ENCODE assay signal across 10 cellular contexts in genomic region chr17:51585514-51586104, GRCh38.
A peak's percentile ranks its signal among the peaks of the same experiment; 100 is the strongest.
DNase-seq lines count a peak whose midpoint lies in the region; ATAC-seq and TF ChIP-seq lines count a peak whose summit lies in the region.
"Had no signal": no experiment of that assay in that cellular context is flagged by ENCODE, and none has a peak within 500 bp of the region (broad histone marks: within the 10 kb centered on the region; RNA-seq: fewer than 3 reads in every experiment).

No MANE protein-coding gene starts in this region.

- no peaks in the 10 kb centered on the region for H3F3A ChIP-seq in PC-9 (ENCODE audit: insufficient read depth, low read depth)

- no peak overlapping the region for H2AFZ ChIP-seq in PC-9

- DNase-seq in A172 (ENCODE audit: low spot score) (peak; percentile 3), PC-9 (peak in 1 of 2 experiments; percentile 1), iPS DF 19.7 (ENCODE audit: low read depth, low spot score) (peak; percentile 20)
- DNase-seq: effector memory CD8-positive, alpha-beta T cell; NCI-H1694 had no signal

- H3K36me3 ChIP-seq in PC-9 (ENCODE audit: low read depth), result no peaks in the 10 kb centered on the region

- BruUV-seq in PC-9 (replicated peaks; lab: Mats Ljungman, UMichigan), result no TSS peak

- H3K27me3 ChIP-seq in PC-9 (ENCODE audit: insufficient read depth, low read depth), result no peaks in the 10 kb centered on the region

- ATAC-seq in GM18505 (IDR thresholded peaks at IDR 0.05; ENCODE audit: unreplicated experiment) (no peak), GM21367 (IDR thresholded peaks at IDR 0.05; ENCODE audit: unreplicated experiment) (no peak), HG03045 (IDR thresholded peaks at IDR 0.05; ENCODE audit: unreplicated experiment) (no peak), GM19035 (IDR thresholded peaks at IDR 0.05; ENCODE audit: unreplicated experiment) (no peak)
- ATAC-seq: effector memory CD8-positive, alpha-beta T cell had no signal

- no peak overlapping the region for H3K4me3 ChIP-seq in GM12875 (ENCODE audit: low read depth, low read length)
- H3K4me3 ChIP-seq in PC-9, result no peak overlapping the region

- H3K4me2 ChIP-seq in PC-9, result no peak overlapping the region

- H3K9me2 ChIP-seq in PC-9 (ENCODE audit: insufficient read depth), result no peaks in the 10 kb centered on the region

- TF ChIP-seq POLR2A in GM18505 (IDR thresholded peaks at IDR 0.05; ENCODE audit: borderline replicate concordance, extremely low read depth, insufficient read depth, insufficient read length), result no peak

- H3K9me3 ChIP-seq in PC-9 (ENCODE audit: insufficient read depth, low read depth), result peaks cover 3% of the 10 kb centered on the region; the same call in 1 of the 2 replicates

- CTCF ChIA-PET in PC-9 (lab: Charles Lee), result interaction anchor here (0.5 kb wide), 1 partner anchor 30 kb away, joined by 3 read pairs; no protein-coding TSS in a partner anchor

- H3K79me2 ChIP-seq in PC-9 (ENCODE audit: low read depth), result no peaks in the 10 kb centered on the region

- 0 out of 2 replicates have a peak, but pooled peaks have one; percentile 25 for TF ChIP-seq CTCF in GM12875 (IDR thresholded peaks at IDR 0.05; ENCODE audit: borderline replicate concordance, insufficient read depth, low read depth, low read length)
- peak; percentile 57 for TF ChIP-seq CTCF in PC-9 (conservative IDR thresholded peaks at IDR 0.05)

- no peaks in the 10 kb centered on the region for H3K4me1 ChIP-seq in PC-9 (replicated peaks; ENCODE audit: insufficient read depth)

- intact Hi-C loops in PC-9 (cut with micrococcal nuclease; ENCODE audit: unreplicated experiment), result no loop called here

- H4K20me1 ChIP-seq in PC-9 (ENCODE audit: insufficient read depth), result no peaks in the 10 kb centered on the region

- H3K27ac ChIP-seq in PC-9, result no peak overlapping the region

- POLR2A ChIA-PET in PC-9 (lab: Charles Lee; ENCODE audit: unreplicated experiment), result no interaction called here
